21 cellular contexts compared by ENCODE assay signal in the genomic region with DNA sequence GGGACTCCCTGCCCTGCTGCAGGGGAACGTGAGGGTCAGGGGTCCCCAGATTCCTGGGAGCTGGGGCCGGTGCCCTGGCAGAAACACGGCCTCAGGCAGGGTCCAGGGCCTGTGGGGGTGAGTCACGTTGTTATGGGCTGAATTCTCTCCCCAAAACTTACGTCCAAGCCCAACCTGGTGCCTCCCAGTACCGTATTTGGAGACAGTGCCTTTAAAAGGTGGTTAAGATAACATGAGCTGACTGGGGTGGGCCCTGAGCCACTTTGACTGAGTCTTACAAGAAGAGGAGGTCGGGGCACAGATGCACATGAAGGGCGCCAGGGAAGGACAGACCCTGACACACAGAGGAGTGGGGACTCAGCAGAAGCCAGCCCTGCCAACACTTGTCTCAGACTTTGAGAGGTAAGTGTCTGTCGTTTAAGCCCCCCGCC.
"Had no signal": no experiment of that assay in that cellular context is flagged by ENCODE, and none has a peak within 500 bp of the region (broad histone marks: within the 10 kb centered on the region; RNA-seq: fewer than 3 reads in every experiment).

No MANE protein-coding gene starts in this region.

- H3K9me3 Mint-ChIP-seq: activated CD4-positive, alpha-beta T cell treated with anti-CD3 and anti-CD28 coated beads, Interleukin-2, amount 10 ng/mL, durations not matched to agents 7 days and 5 days; activated T-cell treated with anti-CD3 and anti-CD28 coated beads, Interleukin-2, amount 50 U/mL, for 4 hours; central memory CD8-positive, alpha-beta T cell had no signal

- H3K27ac Mint-ChIP-seq: activated CD4-positive, alpha-beta T cell treated with anti-CD3 and anti-CD28 coated beads, Interleukin-2, amount 10 ng/mL, durations not matched to agents 7 days and 5 days; nephron progenitor cell had no signal

- H3K4me3 ChIP-seq: ascending aorta, colonic mucosa, prostate gland, stomach, testis, upper lobe of right lung had no signal

- DNase-seq: activated CD4-positive, alpha-beta T cell treated with anti-CD3 and anti-CD28 coated beads, Interleukin-2, amount 10 ng/mL, durations not matched to agents 7 days and 5 days; activated CD8-positive, alpha-beta memory T cell treated with anti-CD3 and anti-CD28 coated beads, Interleukin-2, amount 50 U/mL, for 4 hours; activated effector memory CD4-positive, alpha-beta T cell treated with Interleukin-2 at 50 U/mL for 16 hours; activated naive CD4-positive, alpha-beta T cell treated with anti-CD3 and anti-CD28 coated beads, Interleukin-2, amount 50 U/mL, for 16 hours; activated T-cell treated with anti-CD3 and anti-CD28 coated beads, Interleukin-2, amount 50 U/mL, for 4 hours; colonic mucosa; erythroblast; foreskin melanocyte; head of caudate nucleus; kidney glomerular epithelial cell; left ventricle myocardium superior; nephron progenitor cell; right cardiac atrium; stomach; testis; upper lobe of right lung had no signal

- H3K4me3 Mint-ChIP-seq: activated CD4-positive, alpha-beta T cell treated with anti-CD3 and anti-CD28 coated beads, Interleukin-2, amount 10 ng/mL, durations not matched to agents 7 days and 5 days; activated T-cell treated with anti-CD3 and anti-CD28 coated beads, Interleukin-2, amount 50 U/mL, for 4 hours; central memory CD8-positive, alpha-beta T cell had no signal

- H3K27ac ChIP-seq: ascending aorta, colonic mucosa, prostate gland, stomach, testis, upper lobe of right lung had no signal

- H3K4me1 ChIP-seq: ascending aorta, colonic mucosa had no signal

- H3K9me3 ChIP-seq: ascending aorta, colonic mucosa, prostate gland, stomach, testis, upper lobe of right lung had no signal

- H3K27me3 ChIP-seq: ascending aorta, colonic mucosa, testis had no signal

- FAIRE-seq: endometrium had no signal

- H3K36me3 ChIP-seq: ascending aorta, colonic mucosa, prostate gland, upper lobe of right lung had no signal

- ATAC-seq: activated CD4-positive, CD25-positive, alpha-beta regulatory T cell treated with anti-CD3 and anti-CD28 coated beads, Interleukin-2, amount 50 U/mL, for 24 hours; activated T-cell treated with anti-CD3 and anti-CD28 coated beads, Interleukin-2, amount 50 U/mL, for 4 hours; left ventricle myocardium superior; right cardiac atrium; upper lobe of right lung had no signal
